8 cellular contexts compared by ENCODE assay signal in the genomic region with DNA sequence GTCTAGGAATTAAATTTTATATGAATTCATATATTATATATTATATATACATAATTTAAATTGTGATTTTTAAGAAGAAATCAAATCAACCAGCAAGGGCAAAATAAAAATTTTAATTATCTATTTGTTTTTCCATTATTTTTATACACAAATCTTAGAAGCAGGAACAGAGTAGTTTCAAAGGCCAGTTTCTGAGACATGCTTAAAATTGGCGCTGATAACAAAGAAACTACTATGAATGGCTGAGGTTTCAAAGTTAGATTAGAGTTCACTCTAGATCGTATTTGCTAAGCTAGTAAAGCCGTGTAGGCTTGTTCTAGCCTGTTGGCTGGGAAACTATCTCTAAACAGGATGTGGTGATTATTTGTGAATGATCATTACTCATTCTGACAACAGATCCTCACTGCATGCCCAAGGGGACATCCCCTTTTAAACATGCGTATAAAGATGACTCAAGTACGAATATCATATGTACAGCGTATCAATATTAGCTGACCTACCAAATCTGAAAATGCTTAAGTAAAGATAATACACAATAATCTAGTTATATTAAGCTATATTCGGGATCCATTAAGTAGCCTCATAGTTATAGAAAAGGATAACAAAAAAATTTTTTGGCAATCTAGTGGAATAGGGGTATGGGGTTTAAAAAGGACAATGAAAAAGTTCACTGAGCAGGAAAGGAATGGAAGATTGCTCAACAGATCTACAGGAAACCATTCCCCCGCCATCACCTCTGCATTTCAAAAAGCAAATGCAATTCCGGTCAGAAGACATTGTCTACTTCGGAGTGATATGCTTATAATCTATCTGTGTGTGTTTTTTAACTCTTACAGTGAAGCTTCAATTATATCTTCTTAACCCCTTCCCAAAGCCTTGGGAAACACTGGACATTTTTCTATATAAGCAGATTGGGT.
DNase-seq lines count a peak whose midpoint lies in the region; ATAC-seq lines count a peak whose summit lies in the region.

No MANE protein-coding gene starts in this region.

- H3K4me1 Mint-ChIP-seq in CD4-positive, alpha-beta memory T cell = peaks cover 0 to 26% (median 24%) of the 10 kb centered on the region in 4 donors

- no peaks in the 10 kb centered on the region for H3K36me3 Mint-ChIP-seq in CD4-positive, alpha-beta memory T cell

- no peaks in the 10 kb centered on the region for H3K36me3 ChIP-seq in CD4-positive, alpha-beta memory T cell (ENCODE audit: insufficient read depth, low read length)

- peaks cover 71% of the 10 kb centered on the region for H3K4me1 ChIP-seq in CD4-positive, alpha-beta memory T cell (ENCODE audit: insufficient read depth, low read length)

- no peaks in the 10 kb centered on the region for H3K9me3 ChIP-seq in CD4-positive, alpha-beta memory T cell (ENCODE audit: control insufficient read depth in 1 of 2, low read length in 2 of 2)

- CTCF ChIA-PET in CD4-positive, alpha-beta memory T cell (lab: Charles Lee; ENCODE audit: partially characterized antibody) = interaction anchor here (0.5 to 1.4 kb wide), 7 partner anchors 9 to 160 kb away, joined by 3 read pairs; no protein-coding TSS in a partner anchor

- H3K27me3 Mint-ChIP-seq in CD4-positive, alpha-beta memory T cell = no peaks in the 10 kb centered on the region

- ATAC-seq in GM18907 (IDR thresholded peaks at IDR 0.05; ENCODE audit: unreplicated experiment) = peak; percentile 84
- ATAC-seq in HG03175 (IDR thresholded peaks at IDR 0.05; ENCODE audit: unreplicated experiment) = peak; percentile 99

- H3K4me3 Mint-ChIP-seq in CD4-positive, alpha-beta memory T cell = peak overlapping the region in 4 of 8 donors; percentile 19 to 50 (median 38)

- peak overlapping the region in 1 of 7 donors; percentile 91 for H3K27ac Mint-ChIP-seq in CD4-positive, alpha-beta memory T cell

- H3K27ac ChIP-seq in CD4-positive, alpha-beta memory T cell (ENCODE audit: low read depth, low read length) = peak overlapping the region; percentile 61

- H3K9me3 Mint-ChIP-seq in CD4-positive, alpha-beta memory T cell = peaks cover 0 to 4% (median 0%) of the 10 kb centered on the region in 8 donors

- POLR2A ChIA-PET in CD4-positive, alpha-beta memory T cell (lab: Charles Lee; ENCODE audit: partially characterized antibody) = interaction anchor here (0.7 to 2.4 kb wide), 11 partner anchors 11 to 73 kb away, joined by 3 to 15 read pairs (median 4); no protein-coding TSS in a partner anchor

- H3K4me3 ChIP-seq in CD4-positive, alpha-beta memory T cell (ENCODE audit: low read length in 2 of 2) = peak overlapping the region in 1 of 2 donors; percentile 2

- peak; percentile 76 to 89 (median 84) for DNase-seq in CD4-positive, alpha-beta memory T cell
- DNase-seq in T-helper 2 cell (peak in 3 of 5 experiments; percentile 28 to 93 (median 71)), glomerular visceral epithelial cell (ENCODE audit: extremely low spot score) (peak; percentile 66), NCI-H446 treated with DMSO at 0.1 percent for 48 hours (lab: John Stamatoyannopoulos, UW) (no peak), T1000 (lab: John Stamatoyannopoulos, UW) (no peak), DMS 273 (lab: John Stamatoyannopoulos, UW; ENCODE audit: unreplicated experiment) (no peak)

- intact Hi-C loops in CD4-positive, alpha-beta memory T cell (cut with micrococcal nuclease) = loop anchor here (1.0 to 5.0 kb wide), 7 partner anchors 15 to 351 kb away; a partner anchor contains a TSS

- no peaks in the 10 kb centered on the region for H3K27me3 ChIP-seq in CD4-positive, alpha-beta memory T cell (ENCODE audit: insufficient read depth, low read length)

Comparison
In these comparisons a context has a peak if more than half of its experiments do, and no peak if none do; other contexts are left out.
1. DNase-seq: peak in CD4-positive, alpha-beta memory T cell (5 of 5), T-helper 2 cell (3 of 5) and glomerular visceral epithelial cell (single experiment); none in NCI-H446 treated with DMSO at 0.1 percent for 48 hours (single experiment), T1000 (single experiment) and DMS 273 (single experiment).